ENCODE assay signal across 27 cellular contexts in genomic region chr3:33166095-33166494, GRCh38. TPM values are rescaled to one million over a fixed set of nuclear protein-coding genes. Genes with fewer than 3 reads are reported as not detected.
DNase-seq lines count a peak whose midpoint lies in the region; ATAC-seq, FAIRE-seq and TF ChIP-seq lines count a peak whose summit lies in the region.
"Had no signal": no experiment of that assay in that cellular context is flagged by ENCODE, and none has a peak within 500 bp of the region (broad histone marks: within the 10 kb centered on the region; RNA-seq: fewer than 3 reads in every experiment).

No MANE protein-coding gene starts in this region.

- TF ChIP-seq RAD21 in GM12878 (IDR thresholded peaks at IDR 0.05; ENCODE audit: insufficient read depth, low read depth, low read length), result no peak

- no peaks in the 10 kb centered on the region for H3K9me3 ChIP-seq in GM12878 (replicated peaks; ENCODE audit: control insufficient read depth, insufficient read depth, low read length)
- H3K9me3 ChIP-seq in tibial artery, result no peaks in the 10 kb centered on the region
- H3K9me3 ChIP-seq: A549, BE2C, HAP-1 had no signal

- CTCF ChIA-PET in GM12878 (lab: Yijun Ruan, JAX), result interaction anchor here (1.8 kb wide), 1 partner anchor 34 kb away, joined by 8 read pairs; no protein-coding TSS in a partner anchor

- ATAC-seq in GM18861 (IDR thresholded peaks at IDR 0.05; ENCODE audit: unreplicated experiment), result peak; percentile 77
- ATAC-seq in GM12878, result peak; percentile 46; the same call in 2 of the 3 replicates
- ATAC-seq in left cardiac atrium, result no peak
- ATAC-seq in HG02798 (IDR thresholded peaks at IDR 0.05; ENCODE audit: poor library complexity, unreplicated experiment), result no peak

- TF ChIP-seq CTCF in GM12878 (IDR thresholded peaks at IDR 0.05 in 2 of 3, conservative IDR thresholded peaks at IDR 0.05 in 1 of 3; ENCODE audit: control insufficient read depth in 2 of 3, extremely low read depth in 1 of 3, insufficient read depth in 1 of 3, low read depth in 3 of 3, low read length in 3 of 3) (no peak), tibial artery (IDR thresholded peaks at IDR 0.05) (no peak)

- no peak for TF ChIP-seq EP300 in GM12878 (IDR thresholded peaks at IDR 0.05; ENCODE audit: borderline replicate concordance in 1 of 2, control insufficient read depth in 1 of 2, low read depth in 2 of 2, low read length in 2 of 2)

- in situ Hi-C loops in GM12878 (cut with MboI), result no loop called here

- intact Hi-C loops in GM12878 (cut with micrococcal nuclease; ENCODE audit: unreplicated experiment) (no loop called here), tibial artery (cut with DNase I; ENCODE audit: low total_unique reads) (no loop called here), left cardiac atrium (cut with DNase I) (no loop called here)

- RAD21 ChIA-PET in GM12878 (lab: Charles Lee; ENCODE audit: unreplicated experiment), result interaction anchor here (1.2 kb wide), 1 partner anchor 35 kb away, joined by 3 read pairs; no protein-coding TSS in a partner anchor

- H3K27me3 ChIP-seq in GM12878 (replicated peaks in 1 of 2; ENCODE audit: control insufficient read depth in 2 of 2, insufficient read depth in 2 of 2, low read length in 1 of 2) (no peaks in the 10 kb centered on the region), tibial artery (no peaks in the 10 kb centered on the region)
- H3K27me3 ChIP-seq: BE2C; BLaER1 treated with 17β-estradiol and CSF1 and Interleukin-3, amounts not matched to agents 10 nM and 100 nM had no signal

- no peak overlapping the region for H3K4me2 ChIP-seq in GM12878 (ENCODE audit: control insufficient read depth, insufficient read depth)
- H3K4me2 ChIP-seq: A549; BLaER1 treated with 17β-estradiol and CSF1 and Interleukin-3, amounts not matched to agents 10 nM and 100 nM had no signal

- no peak for DNase-seq in GM12878 (ENCODE audit: low read depth, low spot score)
- DNase-seq in tibial artery, result no peak
- no peak for DNase-seq in left cardiac atrium
- no peak for DNase-seq in pons (ENCODE audit: low spot score)
- DNase-seq: 8988T; ACHN; AML-193; BE2C; CD4-positive, alpha-beta T cell; CD8-positive, alpha-beta memory T cell; DMS 273 treated with DMSO at 0.1 percent for 48 hours; DMS79; EL; GDM1; GOT3; HFFc6 had no signal

- no peaks in the 10 kb centered on the region for H3K4me1 ChIP-seq in GM12878 (ENCODE audit: control insufficient read depth, insufficient read depth, low read length)
- H3K4me1 ChIP-seq in tibial artery, result peaks cover 0 to 84% (median 42%) of the 10 kb centered on the region in 4 donors
- H3K4me1 ChIP-seq: A549, BE2C, HAP-1 had no signal

- H3K4me3 ChIP-seq in GM12878 (no peak overlapping the region), tibial artery (no peak overlapping the region)
- H3K4me3 ChIP-seq: A549; BLaER1 treated with 17β-estradiol and CSF1 and Interleukin-3, amounts not matched to agents 10 nM and 100 nM; HAP-1 had no signal

- SMC1A ChIA-PET in GM12878 (lab: Charles Lee; ENCODE audit: uncharacterized antibody, unreplicated experiment), result no interaction called here

- no peak for TF ChIP-seq POLR2A in GM12878 (IDR thresholded peaks at IDR 0.05; ENCODE audit: low read depth, low read length)

- BruUV-seq in GM12878 (replicated peaks; lab: Mats Ljungman, UMichigan), result no TSS peak

- H3K27ac ChIP-seq in GM12878 (ENCODE audit: control insufficient read depth, insufficient read depth) (no peak overlapping the region), tibial artery (peak overlapping the region; percentile 83 to 91)
- H3K27ac ChIP-seq: A549; BLaER1 treated with 17β-estradiol and CSF1 and Interleukin-3, amounts not matched to agents 10 nM and 100 nM had no signal

- H3K36me3 ChIP-seq in GM12878 (ENCODE audit: control insufficient read depth in 2 of 2, insufficient read depth in 2 of 2, low read length in 1 of 2) (no peaks in the 10 kb centered on the region), tibial artery (peaks cover 0 to 11% (median 0%) of the 10 kb centered on the region in 3 donors)
- H3K36me3 ChIP-seq: BE2C; BLaER1 treated with 17β-estradiol and CSF1 and Interleukin-3, amounts not matched to agents 10 nM and 100 nM; HAP-1 had no signal

- POLR2A ChIA-PET in GM12878 (lab: Charles Lee), result no interaction called here

- WGBS in GM12878 (ENCODE audit: insufficient coverage, insufficient replicate concordance, low lambda C conversion rate, missing lambda C conversion rate), result 22% methylated on average over 2 of the region's 2 CpGs

- no peaks in the 10 kb centered on the region for H4K20me1 ChIP-seq in GM12878 (ENCODE audit: control insufficient read depth, insufficient read depth)
- H4K20me1 ChIP-seq: BLaER1 treated with 17β-estradiol and CSF1 and Interleukin-3, amounts not matched to agents 10 nM and 100 nM had no signal

- no peak for FAIRE-seq in GM12878 (lab: Jason Lieb, UNC)
- FAIRE-seq: A549, D721Med, GM12891, GM18507, GM19239, H54 had no signal

- H2AFZ ChIP-seq in GM12878 (ENCODE audit: control insufficient read depth, low read depth, low read length), result no peak overlapping the region

- no peaks in the 10 kb centered on the region for H3K79me2 ChIP-seq in GM12878 (ENCODE audit: control insufficient read depth, insufficient read depth, low read length)

- no peak overlapping the region for H3K9ac ChIP-seq in GM12878 (ENCODE audit: control insufficient read depth, insufficient read depth, low read length)
- H3K9ac ChIP-seq: BLaER1 treated with 17β-estradiol and CSF1 and Interleukin-3, amounts not matched to agents 10 nM and 100 nM had no signal

TF ChIP-seq in GM12878, 131 proteins besides CTCF, POLR2A, EP300 and RAD21 (continues in another document):
- TF ChIP-seq E2F8 (IDR thresholded peaks at IDR 0.05; ENCODE audit: low read depth, partially characterized antibody) (no peak), MYB (IDR thresholded peaks at IDR 0.05; ENCODE audit: borderline replicate concordance, low read depth, low read length) (no peak), ASH2L (IDR thresholded peaks at IDR 0.05; ENCODE audit: borderline replicate concordance, low read depth) (no peak)

RNA-seq across cellular contexts. Expression of gene CRTAP, which starts 52.3 kb away (rescaled TPM):
- 1.1 and 1.9 TPM in 2 replicates for total RNA-seq in GM12878 (2013; cell fraction: nucleolus; rRNA removed)
- total RNA-seq in GM12878 (2014; rRNA removed), result 19.0 and 25.1 TPM in 2 replicates
- 18.5 and 20.8 TPM in 2 replicates for total RNA-seq in GM12878 (2014; rRNA removed; fragmentation: Illumina TruSeq; extraction: Trizol)
- total RNA-seq in GM12878 (2021), result 38.4 and 43.6 TPM in 2 replicates
- 7.2 TPM for polyA plus RNA-seq in GM12878 (2011; ENCODE audit: low read depth)
- polyA plus RNA-seq in GM12878 (2011; rRNA removed), result 37.0 and 40.8 TPM in 2 replicates
- polyA plus RNA-seq in GM12878 (2011; cell fraction: cytosol; rRNA removed), result 29.0 TPM in 2 replicates
- polyA plus RNA-seq in GM12878 (2011; cell fraction: nucleus; rRNA removed), result 9.0 and 10.1 TPM in 2 replicates
- polyA plus RNA-seq in GM12878 (2012), result 19.2 and 31.7 TPM in 2 replicates
- 42.3 and 45.3 TPM in 2 replicates for polyA plus RNA-seq in GM12878 (2014; fragmentation: Illumina TruSeq; extraction: Trizol)
- 1 to 10 TPM; 6.0 to 6.2 TPM for polyA plus RNA-seq in GM12878 (2014; fragmentation: Nextera tagmentation; extraction: Ambion mirVana)
- polyA plus RNA-seq in GM12878 (2014; rRNA removed), result 34.5 and 35.5 TPM in 2 replicates
- 10 to 100 TPM; 23.1 to 23.5 TPM for polyA plus RNA-seq in GM12878 (2016; fragmentation: Nextera tagmentation; extraction: Ambion mirVana)
- 18.1 and 18.3 TPM in 2 replicates for polyA minus RNA-seq in GM12878 (2011; rRNA and poly(A)+ RNA removed)
- 13.1 and 15.2 TPM in 2 replicates for polyA minus RNA-seq in GM12878 (2011; cell fraction: cytosol; rRNA and poly(A)+ RNA removed)
- 2.3 and 4.8 TPM in 2 replicates for polyA minus RNA-seq in GM12878 (2011; cell fraction: nucleus; rRNA and poly(A)+ RNA removed)
- total RNA-seq in left cardiac atrium, result 100 to 1,000 TPM; 129 to 159 TPM

RNA-seq across cellular contexts. Expression of gene SUSD5, which starts 52.5 kb away (rescaled TPM):
- total RNA-seq in GM12878 (2013; cell fraction: nucleolus; rRNA removed), result not detected in 2 replicates
- total RNA-seq in GM12878 (2014; rRNA removed) (not detected in 2 replicates), GM12878 (2014; rRNA removed; fragmentation: Illumina TruSeq; extraction: Trizol) (0.04 and 0.18 TPM in 2 replicates), GM12878 (2021) (0.05 TPM in 1 of 2 replicates, not detected in the other), left cardiac atrium (under 1 TPM; 0.60 to 0.82 TPM)
- not detected for polyA plus RNA-seq in GM12878 (2011; ENCODE audit: low read depth)
- polyA plus RNA-seq in GM12878 (2011; rRNA removed) (not detected in 2 replicates), GM12878 (2014; fragmentation: Illumina TruSeq; extraction: Trizol) (0.03 and 0.06 TPM in 2 replicates), GM12878 (2014; fragmentation: Nextera tagmentation; extraction: Ambion mirVana) (under 1 TPM; 0.02 to 0.04 TPM), GM12878 (2014; rRNA removed) (0.01 TPM in 1 of 2 replicates, not detected in the other), GM12878 (2016; fragmentation: Nextera tagmentation; extraction: Ambion mirVana) (not detected)
- not detected in 2 replicates for polyA plus RNA-seq in GM12878 (2011; cell fraction: cytosol; rRNA removed)
- not detected in 2 replicates for polyA plus RNA-seq in GM12878 (2011; cell fraction: nucleus; rRNA removed)
- 0.04 TPM in 1 of 2 replicates, not detected in the other for polyA plus RNA-seq in GM12878 (2012)
- polyA minus RNA-seq in GM12878 (2011; rRNA and poly(A)+ RNA removed), result not detected in 2 replicates
- polyA minus RNA-seq in GM12878 (2011; cell fraction: cytosol; rRNA and poly(A)+ RNA removed), result not detected in 2 replicates
- not detected in 2 replicates for polyA minus RNA-seq in GM12878 (2011; cell fraction: nucleus; rRNA and poly(A)+ RNA removed)
- total RNA-seq: CD4-positive, alpha-beta T cell; CD8-positive, alpha-beta memory T cell had no signal
- polyA plus RNA-seq: CD14-positive monocyte; CD8-positive, alpha-beta memory T cell had no signal

Comparison
In these comparisons a context has a peak if more than half of its experiments do, and no peak if none do; other contexts are left out.
1. ATAC-seq: peak in GM18861 (single experiment) and GM12878 (single experiment); none in left cardiac atrium (0 of 2) and HG02798 (single experiment).